In the genomic region with DNA sequence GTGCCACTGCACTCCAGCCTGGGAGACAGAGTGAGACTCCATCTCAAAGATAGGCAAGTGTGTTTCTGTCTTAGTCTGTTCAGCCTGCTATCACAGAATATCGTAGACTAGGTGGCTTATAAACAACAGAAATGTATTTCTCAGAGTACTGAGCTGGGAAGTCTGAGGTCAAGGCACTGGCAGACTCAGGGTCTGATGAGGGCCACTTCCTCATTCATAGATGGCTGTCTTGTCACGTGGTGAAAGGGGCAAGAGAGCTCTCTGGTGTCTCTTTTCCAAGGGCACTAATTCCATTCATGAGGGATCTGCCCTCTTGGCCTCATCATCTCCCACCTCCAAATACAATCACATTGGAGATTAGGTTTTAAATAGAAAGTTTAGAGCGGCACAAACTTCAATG, we compare ENCODE assay signal across 17 cellular contexts.
A peak's percentile ranks its signal among the peaks of the same experiment; 100 is the strongest.
DNase-seq lines count a peak whose midpoint lies in the region; ATAC-seq, FAIRE-seq and TF ChIP-seq lines count a peak whose summit lies in the region.
"Had no signal": no experiment of that assay in that cellular context is flagged by ENCODE, and none has a peak within 500 bp of the region (broad histone marks: within the 10 kb centered on the region; RNA-seq: fewer than 3 reads in every experiment).

No MANE protein-coding gene starts in this region.

- H3K27ac ChIP-seq in HepG2 (ENCODE audit: extremely low read length, insufficient read depth, low read length), result no peak overlapping the region
- H3K27ac ChIP-seq in right lobe of liver, result no peak overlapping the region
- no peak overlapping the region for H3K27ac ChIP-seq in esophagus muscularis mucosa (replicated peaks in 1 of 4)
- H3K27ac ChIP-seq: C4-2B, HL-60 had no signal

- no peak overlapping the region for H3K9ac ChIP-seq in HepG2 (ENCODE audit: insufficient read depth, low read depth, low read length)

- H3K4me2 ChIP-seq in HepG2 (ENCODE audit: low read depth, low read length), result no peak overlapping the region

- no peak for TF ChIP-seq CTCF in HepG2 (CRISPR knock-in tag; IDR thresholded peaks at IDR 0.05)
- TF ChIP-seq CTCF in right lobe of liver (IDR thresholded peaks at IDR 0.05), result no peak
- no peak for TF ChIP-seq CTCF in esophagus muscularis mucosa (IDR thresholded peaks at IDR 0.05)

- H3K4me1 ChIP-seq in HepG2 (ENCODE audit: insufficient read depth, low read length) (no peaks in the 10 kb centered on the region), right lobe of liver (no peaks in the 10 kb centered on the region), esophagus muscularis mucosa (no peaks in the 10 kb centered on the region)
- H3K4me1 ChIP-seq: HAP-1 had no signal

- POLR2A ChIA-PET in HepG2 (lab: Yijun Ruan, JAX), result no interaction called here

- TF ChIP-seq POLR2A in HepG2 (IDR thresholded peaks at IDR 0.05; ENCODE audit: insufficient read depth in 1 of 2, low read depth in 2 of 2, low read length in 2 of 2) (no peak), right lobe of liver (IDR thresholded peaks at IDR 0.05) (no peak), esophagus muscularis mucosa (IDR thresholded peaks at IDR 0.05; ENCODE audit: low read depth) (no peak)

- no peaks in the 10 kb centered on the region for H4K20me1 ChIP-seq in HepG2 (ENCODE audit: insufficient read depth, low read length)

- 17% methylated on average over 3 of the region's 3 CpGs for WGBS in HepG2 (ENCODE audit: low lambda C conversion rate)
- WGBS in right lobe of liver (ENCODE audit: insufficient coverage, low coverage, low lambda C conversion rate, missing lambda C conversion rate), result 51% methylated on average over 3 of the region's 3 CpGs
- 74% methylated on average over 3 of the region's 3 CpGs for WGBS in esophagus muscularis mucosa

- H2AFZ ChIP-seq in HepG2 (ENCODE audit: low read length), result no peak overlapping the region

- BruUV-seq in HepG2 (replicated peaks; lab: Mats Ljungman, UMichigan), result no TSS peak

- no peak for FAIRE-seq in HepG2 (lab: Jason Lieb, UNC)
- FAIRE-seq: GM12892, H1 had no signal

- no peak for TF ChIP-seq EP300 in HepG2 (IDR thresholded peaks at IDR 0.05; ENCODE audit: low read depth in 2 of 2, low read length in 2 of 2)
- TF ChIP-seq EP300 in HepG2 (CRISPR knock-in tag; IDR thresholded peaks at IDR 0.05; ENCODE audit: borderline replicate concordance), result no peak
- TF ChIP-seq EP300 in esophagus muscularis mucosa (IDR thresholded peaks at IDR 0.05), result no peak

- H3K27me3 ChIP-seq in HepG2 (ENCODE audit: control insufficient read depth in 1 of 2, insufficient read depth in 2 of 2, low read length in 2 of 2) (no peaks in the 10 kb centered on the region; a peak in 1 of 5 replicates), right lobe of liver (no peaks in the 10 kb centered on the region), esophagus muscularis mucosa (peaks cover 0 to 32% (median 0%) of the 10 kb centered on the region in 4 donors)

- intact Hi-C loops in HepG2 (cut with micrococcal nuclease; ENCODE audit: unreplicated experiment), result no loop called here
- intact Hi-C loops in right lobe of liver (cut with DNase I), result no loop called here
- intact Hi-C loops in esophagus muscularis mucosa (cut with DNase I), result no loop called here

- CTCF ChIA-PET in HepG2 (lab: Yijun Ruan, JAX; ENCODE audit: low intra/inter-chr PET ratio, low total read pairs), result no interaction called here

- ATAC-seq in HepG2 (no peak), right lobe of liver (no peak), HG02852 (IDR thresholded peaks at IDR 0.05; ENCODE audit: unreplicated experiment) (no peak)

- in situ Hi-C loops in HepG2 (cut with HindIII; ENCODE audit: extremely low pct_ligation_motif_present, low pct_unique_long_range_greater_than_20kb), result no loop called here

- H3K9me3 ChIP-seq in HepG2 (ENCODE audit: low read length), result no peaks in the 10 kb centered on the region
- no peaks in the 10 kb centered on the region for H3K9me3 ChIP-seq in right lobe of liver
- H3K9me3 ChIP-seq in esophagus muscularis mucosa, result no peaks in the 10 kb centered on the region
- H3K9me3 ChIP-seq: HAP-1 had no signal

- H3K36me3 ChIP-seq in HepG2 (replicated peaks in 1 of 2; ENCODE audit: control insufficient read depth in 1 of 2, insufficient read depth in 2 of 2, low read length in 2 of 2), result no peaks in the 10 kb centered on the region
- H3K36me3 ChIP-seq in right lobe of liver, result no peaks in the 10 kb centered on the region
- no peaks in the 10 kb centered on the region for H3K36me3 ChIP-seq in esophagus muscularis mucosa
- H3K36me3 ChIP-seq: HAP-1 had no signal

- H3K4me3 ChIP-seq in HepG2 (replicated peaks in 1 of 3; ENCODE audit: insufficient read depth in 1 of 3, low read depth in 2 of 3, low read length in 3 of 3), result no peak overlapping the region
- no peak overlapping the region for H3K4me3 ChIP-seq in right lobe of liver
- H3K4me3 ChIP-seq in esophagus muscularis mucosa, result no peak overlapping the region
- H3K4me3 ChIP-seq: HAP-1 had no signal

- TF ChIP-seq RAD21 in HepG2 (CRISPR knock-in tag; IDR thresholded peaks at IDR 0.05), result no peak

- H3K79me2 ChIP-seq in HepG2 (ENCODE audit: insufficient read depth, low read length), result no peaks in the 10 kb centered on the region

- DNase-seq in HepG2 (ENCODE audit: low spot score) (no peak), right lobe of liver (no peak), RPMI8226 (peak; percentile 5), esophagus muscularis mucosa (ENCODE audit: extremely low spot score) (peak; percentile 55), cerebellar cortex (ENCODE audit: low spot score) (no peak), glomerular visceral epithelial cell (ENCODE audit: extremely low spot score) (no peak)
- DNase-seq: ACHN; CD4-positive, alpha-beta memory T cell; DMS79; IMR-90; KG1 had no signal

TF ChIP-seq in HepG2, 621 proteins besides CTCF, POLR2A, EP300 and RAD21:
- TF ChIP-seq, protein P1, sequence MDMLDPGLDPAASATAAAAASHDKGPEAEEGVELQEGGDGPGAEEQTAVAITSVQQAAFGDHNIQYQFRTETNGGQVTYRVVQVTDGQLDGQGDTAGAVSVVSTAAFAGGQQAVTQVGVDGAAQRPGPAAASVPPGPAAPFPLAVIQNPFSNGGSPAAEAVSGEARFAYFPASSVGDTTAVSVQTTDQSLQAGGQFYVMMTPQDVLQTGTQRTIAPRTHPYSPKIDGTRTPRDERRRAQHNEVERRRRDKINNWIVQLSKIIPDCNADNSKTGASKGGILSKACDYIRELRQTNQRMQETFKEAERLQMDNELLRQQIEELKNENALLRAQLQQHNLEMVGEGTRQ (IDR thresholded peaks at IDR 0.05; ENCODE audit: low read depth, low read length), result 0 out of 2 replicates have a peak, but pooled peaks have one; percentile 17
- TF ChIP-seq, protein P1 (CRISPR knock-in tag; IDR thresholded peaks at IDR 0.05; ENCODE audit: borderline replicate concordance), result no peak
- TF ChIP-seq ZNF484 (CRISPR knock-in tag; IDR thresholded peaks at IDR 0.05; ENCODE audit: borderline replicate concordance, low read depth) (no peak), DBP (CRISPR knock-in tag; IDR thresholded peaks at IDR 0.05; ENCODE audit: not compliant biosample characterization) (no peak), GLMP (CRISPR knock-in tag; IDR thresholded peaks at IDR 0.05; ENCODE audit: borderline replicate concordance) (no peak)

Comparison
In these comparisons a context has a peak if more than half of its experiments do, and no peak if none do; other contexts are left out.
1. DNase-seq: peak in RPMI8226 (single experiment) and esophagus muscularis mucosa (single experiment); none in HepG2 (single experiment), right lobe of liver (0 of 3), cerebellar cortex (single experiment) and glomerular visceral epithelial cell (single experiment).